8 cellular contexts compared by ENCODE assay signal in genomic region chr11:84720706-84721402, GRCh38.
DNase-seq lines count a peak whose midpoint lies in the region; ATAC-seq and TF ChIP-seq lines count a peak whose summit lies in the region.

No MANE protein-coding gene starts in this region.

- H4K91ac ChIP-seq in H9 (ENCODE audit: insufficient read length, low read depth, low read length) = no peak overlapping the region

- POLR2A ChIA-PET in SK-N-SH (lab: Yijun Ruan, JAX) = no interaction called here

- peaks cover 2% of the 10 kb centered on the region; the same call in 1 of the 2 replicates for H3K27me3 ChIP-seq in H9 (ENCODE audit: insufficient read depth, low read length)
- peaks cover 8% of the 10 kb centered on the region; the same call in 1 of the 2 replicates for H3K27me3 ChIP-seq in SK-N-SH (ENCODE audit: insufficient read depth)
- H3K27me3 ChIP-seq in gastroesophageal sphincter = no peaks in the 10 kb centered on the region

- H2BK20ac ChIP-seq in H9 (ENCODE audit: low read depth, low read length, poor library complexity, severe bottlenecking) = no peak overlapping the region

- no peak overlapping the region for H2BK5ac ChIP-seq in H9 (ENCODE audit: insufficient read length, low read length)

- H3K4me1 Mint-ChIP-seq in H9 = peaks cover 21 to 26% of the 10 kb centered on the region in 2 experiments
- peaks cover 8% of the 10 kb centered on the region for H3K4me1 Mint-ChIP-seq in osteocyte (ENCODE audit: unreplicated experiment)

- peak; percentile 46 for ATAC-seq in gastroesophageal sphincter
- no peak for ATAC-seq in HG03442 (IDR thresholded peaks at IDR 0.05; ENCODE audit: unreplicated experiment)

- H3K4me2 ChIP-seq in H9 (ENCODE audit: insufficient read depth, insufficient read length, low read length) (peak overlapping the region; percentile 89), SK-N-SH (peak overlapping the region; percentile 37)

- H3K79me1 ChIP-seq in H9 (ENCODE audit: insufficient read depth, low read depth, low read length, poor library complexity, severe bottlenecking) = no peaks in the 10 kb centered on the region

- no peak for TF ChIP-seq CTCF in H9 (conservative IDR thresholded peaks at IDR 0.05)
- TF ChIP-seq CTCF in SK-N-SH (IDR thresholded peaks at IDR 0.05) = no peak
- TF ChIP-seq CTCF in gastroesophageal sphincter (IDR thresholded peaks at IDR 0.05) = no peak
- no peak for TF ChIP-seq CTCF in osteocyte (IDR thresholded peaks at IDR 0.05)

- peak overlapping the region; percentile 79 to 92 for H3K4me3 Mint-ChIP-seq in H9
- H3K4me3 Mint-ChIP-seq in osteocyte (ENCODE audit: unreplicated experiment) = peak overlapping the region; percentile 50

- WGBS in H9 (ENCODE audit: extremely low coverage, insufficient read length, low lambda C conversion rate) = no CpG with 5 or more reads among the region's 29 CpGs
- 10% methylated on average over 16 of the region's 29 CpGs for WGBS in SK-N-SH (ENCODE audit: low lambda C conversion rate)
- 2 to 3% methylated on average over 6 to 26 of the region's 29 CpGs for WGBS in gastroesophageal sphincter (ENCODE audit: low coverage in 1 of 2), 2 donors

- CTCF ChIA-PET in SK-N-SH (lab: Yijun Ruan, JAX) = no interaction called here

- H3K14ac ChIP-seq in H9 (ENCODE audit: insufficient read depth, low read length) = no peak overlapping the region

- peaks cover 21% of the 10 kb centered on the region for H3K27me3 Mint-ChIP-seq in H9 (ENCODE audit: low read depth)
- peaks cover 33% of the 10 kb centered on the region for H3K27me3 Mint-ChIP-seq in osteocyte (ENCODE audit: unreplicated experiment)

- no peaks in the 10 kb centered on the region for H3K4me1 ChIP-seq in H9 (ENCODE audit: insufficient read depth, low read length)
- peaks cover 0 to 8% of the 10 kb centered on the region in 2 experiments; a peak in 1 of 4 replicates for H3K4me1 ChIP-seq in SK-N-SH (ENCODE audit: control insufficient read depth in 1 of 2, insufficient read depth in 2 of 2, low read depth in 1 of 2, low read length in 1 of 2)
- H3K4me1 ChIP-seq in gastroesophageal sphincter = peaks cover 0 to 17% (median 3%) of the 10 kb centered on the region in 3 donors

- H3K9me3 Mint-ChIP-seq in H9 = no peaks in the 10 kb centered on the region
- H3K9me3 Mint-ChIP-seq in osteocyte (ENCODE audit: unreplicated experiment) = no peaks in the 10 kb centered on the region

- no peak overlapping the region for H2BK12ac ChIP-seq in H9 (ENCODE audit: insufficient read length, low read depth, low read length)

- DNase-seq in H9 (peak; percentile 63), SK-N-SH (peak; percentile 53), osteocyte (ENCODE audit: extremely low spot score, unreplicated experiment) (no peak), HuH-7.5 (ENCODE audit: low spot score) (no peak), NCI-H2029 (lab: John Stamatoyannopoulos, UW) (no peak), LoVo (ENCODE audit: low spot score) (no peak)

- no peak overlapping the region for H4K5ac ChIP-seq in H9 (ENCODE audit: insufficient read length, low read depth, low read length)

- peaks cover 7% of the 10 kb centered on the region for H3K23me2 ChIP-seq in H9 (ENCODE audit: insufficient read length, low read depth, low read length, poor library complexity, severe bottlenecking)

- H2AFZ ChIP-seq in H9 (ENCODE audit: low read length) (no peak overlapping the region), SK-N-SH (ENCODE audit: low read depth) (no peak overlapping the region)

- H4K20me1 ChIP-seq in H9 (ENCODE audit: control insufficient read depth, insufficient read depth, insufficient read length) (no peaks in the 10 kb centered on the region), SK-N-SH (ENCODE audit: insufficient read depth) (no peaks in the 10 kb centered on the region)

- H3K4me3 ChIP-seq in SK-N-SH (ENCODE audit: low read depth in 2 of 2, low read length in 1 of 2) = peak overlapping the region in 1 of 2 experiments; percentile 38; a peak in 2 of 4 replicates
- peak overlapping the region; percentile 65 to 89 for H3K4me3 ChIP-seq in gastroesophageal sphincter

- no peak overlapping the region for H3K4ac ChIP-seq in H9 (ENCODE audit: low read depth, low read length)

- H3K9me3 ChIP-seq in H9 (ENCODE audit: control insufficient read depth, low read depth, low read length) (no peaks in the 10 kb centered on the region), SK-N-SH (no peaks in the 10 kb centered on the region), gastroesophageal sphincter (no peaks in the 10 kb centered on the region)

- no peak overlapping the region for H4K8ac ChIP-seq in H9 (replicated peaks; ENCODE audit: insufficient read length, low read depth, low read length)

- no peak overlapping the region for H2BK15ac ChIP-seq in H9 (ENCODE audit: low read depth, low read length)

- no peaks in the 10 kb centered on the region for H3F3A ChIP-seq in SK-N-SH (replicated peaks; ENCODE audit: insufficient read depth)

- peak overlapping the region; percentile 63 for H3K18ac ChIP-seq in H9 (ENCODE audit: insufficient read length, low read depth, low read length)

- no peaks in the 10 kb centered on the region for H3K36me3 ChIP-seq in SK-N-SH (replicated peaks in 1 of 2; ENCODE audit: control insufficient read depth in 1 of 2, insufficient read depth in 2 of 2, low read length in 1 of 2)
- H3K36me3 ChIP-seq in gastroesophageal sphincter = no peaks in the 10 kb centered on the region

- H3K9ac ChIP-seq in H9 (ENCODE audit: extremely low read depth, insufficient read length, low read length) (peak overlapping the region; percentile 60), SK-N-SH (no peak overlapping the region)

- TF ChIP-seq EP300 in SK-N-SH (IDR thresholded peaks at IDR 0.05; ENCODE audit: borderline replicate concordance in 1 of 2, low read depth in 1 of 2, low read length in 1 of 2) (no peak), gastroesophageal sphincter (IDR thresholded peaks at IDR 0.05) (no peak)

- H3K27ac Mint-ChIP-seq in H9 (peak overlapping the region in 1 of 3 experiments; percentile 90; a peak in 3 of 7 replicates), osteocyte (ENCODE audit: unreplicated experiment) (no peak overlapping the region)

- no peak overlapping the region for H3T11ph ChIP-seq in H9 (ENCODE audit: low read length)

- no peak overlapping the region for H2AK5ac ChIP-seq in H9 (ENCODE audit: insufficient read length, low read length)

- TF ChIP-seq RAD21 in SK-N-SH (IDR thresholded peaks at IDR 0.05; ENCODE audit: low read length) = no peak

- H3K79me2 ChIP-seq in H9 (ENCODE audit: insufficient read depth, low read length) (no peaks in the 10 kb centered on the region), SK-N-SH (ENCODE audit: insufficient read depth) (no peaks in the 10 kb centered on the region)

- H3K27ac ChIP-seq in H9 (ENCODE audit: insufficient read length, low read depth, low read length) (no peak overlapping the region), SK-N-SH (ENCODE audit: low read depth in 2 of 2, low read length in 1 of 2) (no peak overlapping the region), gastroesophageal sphincter (peak overlapping the region in 1 of 4 donors; percentile 62)

- H3K36me3 Mint-ChIP-seq in H9 (ENCODE audit: insufficient read depth in 1 of 3, low read depth in 3 of 3) = no peaks in the 10 kb centered on the region
- no peaks in the 10 kb centered on the region for H3K36me3 Mint-ChIP-seq in osteocyte (ENCODE audit: unreplicated experiment)

- no peak overlapping the region for H3K23ac ChIP-seq in H9 (ENCODE audit: insufficient read length, low read depth, low read length)

- no peaks in the 10 kb centered on the region for H3K9me2 ChIP-seq in SK-N-SH

- no peak overlapping the region for H2BK120ac ChIP-seq in H9 (ENCODE audit: low read depth, low read length, poor library complexity, severe bottlenecking)

- TF ChIP-seq POLR2A in gastroesophageal sphincter (IDR thresholded peaks at IDR 0.05) = no peak

- H3K56ac ChIP-seq in H9 (ENCODE audit: insufficient read length, low read depth, low read length) = no peak overlapping the region

TF ChIP-seq in SK-N-SH, 30 proteins besides CTCF, POLR2A, EP300 and RAD21:
- no peak for TF ChIP-seq PBX3 (IDR thresholded peaks at IDR 0.05)
- TF ChIP-seq RFX5 (IDR thresholded peaks at IDR 0.05; ENCODE audit: low read length) = no peak
- TF ChIP-seq ELF1 (IDR thresholded peaks at IDR 0.05) = no peak
- no peak for TF ChIP-seq SIN3A (IDR thresholded peaks at IDR 0.05; ENCODE audit: borderline replicate concordance, low read depth, low read length)
- TF ChIP-seq, protein P1, sequence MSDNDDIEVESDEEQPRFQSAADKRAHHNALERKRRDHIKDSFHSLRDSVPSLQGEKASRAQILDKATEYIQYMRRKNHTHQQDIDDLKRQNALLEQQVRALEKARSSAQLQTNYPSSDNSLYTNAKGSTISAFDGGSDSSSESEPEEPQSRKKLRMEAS (IDR thresholded peaks at IDR 0.05; ENCODE audit: low read depth) = no peak
- no peak for TF ChIP-seq TCF12 (IDR thresholded peaks at IDR 0.05)
- TF ChIP-seq NFIC (IDR thresholded peaks at IDR 0.05; ENCODE audit: borderline replicate concordance) = no peak
- TF ChIP-seq NRF1 (IDR thresholded peaks at IDR 0.05; ENCODE audit: low read depth, low read length) = no peak
- TF ChIP-seq POLR2AphosphoS5 (IDR thresholded peaks at IDR 0.05; ENCODE audit: low read depth, low read length) = no peak

Comparison
In these comparisons a context has a peak if more than half of its experiments do, and no peak if none do; other contexts are left out.
1. DNase-seq: peak in H9 (single experiment) and SK-N-SH (single experiment); none in osteocyte (single experiment), HuH-7.5 (single experiment), NCI-H2029 (single experiment) and LoVo (single experiment).